In genomic region chr1:16366722-16367257, GRCh38 we compare ENCODE assay signal across 1 cellular context.
A peak's percentile ranks its signal among the peaks of the same experiment; 100 is the strongest.
TF ChIP-seq lines count a peak whose summit lies in the region.

SZRD1 (plus strand) TSS chr1:16367242; CDS start chr1:16367258, 16 bp downstream.

TF ChIP-seq in HepG2, 621 proteins besides CTCF, POLR2A, EP300 and RAD21 (continued from another document and continues in another):
- TF ChIP-seq ZNF407 (CRISPR knock-in tag; IDR thresholded peaks at IDR 0.05; ENCODE audit: not compliant biosample characterization), result no peak
- no peak for TF ChIP-seq KLF15 (CRISPR knock-in tag; IDR thresholded peaks at IDR 0.05; ENCODE audit: borderline replicate concordance)
- no peak for TF ChIP-seq JUND (CRISPR knock-in tag; IDR thresholded peaks at IDR 0.05)
- 0 out of 2 replicates have a peak, but pooled peaks have one; percentile 22 for TF ChIP-seq KDM3A (CRISPR knock-in tag; IDR thresholded peaks at IDR 0.05; ENCODE audit: low read depth)
- peak; percentile 52; the same call in 1 of the 2 replicates for TF ChIP-seq SOX5 (CRISPR knock-in tag; IDR thresholded peaks at IDR 0.05; ENCODE audit: borderline replicate concordance)
- no peak for TF ChIP-seq PRDM4 (CRISPR knock-in tag; IDR thresholded peaks at IDR 0.05; ENCODE audit: borderline replicate concordance)
- TF ChIP-seq MIXL1 (CRISPR knock-in tag; IDR thresholded peaks at IDR 0.05), result peak; percentile 66; the same call in 1 of the 2 replicates
- no peak for TF ChIP-seq AKAP8 (CRISPR knock-in tag; IDR thresholded peaks at IDR 0.05)
- TF ChIP-seq SUZ12 (IDR thresholded peaks at IDR 0.05; ENCODE audit: low read depth, low read length), result no peak
- no peak for TF ChIP-seq DPF2 (CRISPR knock-in tag; IDR thresholded peaks at IDR 0.05; ENCODE audit: borderline replicate concordance, low read depth)
- TF ChIP-seq ZNF639 (CRISPR knock-in tag; conservative IDR thresholded peaks at IDR 0.05), result 0 out of 2 replicates have a peak, but pooled peaks have one; percentile 71
- no peak for TF ChIP-seq GRHL1 (CRISPR knock-in tag; conservative IDR thresholded peaks at IDR 0.05)
- TF ChIP-seq CCDC6 (CRISPR knock-in tag; IDR thresholded peaks at IDR 0.05), result no peak
- no peak for TF ChIP-seq REST (IDR thresholded peaks at IDR 0.05; ENCODE audit: borderline replicate concordance in 1 of 2, low read depth in 1 of 2, low read length in 2 of 2)
- no peak for TF ChIP-seq ZNF784 (CRISPR knock-in tag; IDR thresholded peaks at IDR 0.05; ENCODE audit: borderline replicate concordance)
- no peak for TF ChIP-seq MED8 (CRISPR knock-in tag; IDR thresholded peaks at IDR 0.05; ENCODE audit: insufficient replicate concordance)
- TF ChIP-seq KDM5B (CRISPR knock-in tag; IDR thresholded peaks at IDR 0.05; ENCODE audit: borderline replicate concordance), result no peak
- no peak for TF ChIP-seq ZNF138 (CRISPR knock-in tag; IDR thresholded peaks at IDR 0.05; ENCODE audit: low read depth)
- no peak for TF ChIP-seq ZSCAN25 (CRISPR knock-in tag; IDR thresholded peaks at IDR 0.05)
- no peak for TF ChIP-seq ZNF772 (CRISPR knock-in tag; IDR thresholded peaks at IDR 0.05)
- TF ChIP-seq ZNF788 (CRISPR knock-in tag; IDR thresholded peaks at IDR 0.05; ENCODE audit: borderline replicate concordance), result no peak
- TF ChIP-seq ZNF75D (CRISPR knock-in tag; IDR thresholded peaks at IDR 0.05; ENCODE audit: borderline replicate concordance), result no peak
- TF ChIP-seq ELF4 (CRISPR knock-in tag; IDR thresholded peaks at IDR 0.05; ENCODE audit: borderline replicate concordance), result peak; percentile 97
- TF ChIP-seq MYC (CRISPR knock-in tag; IDR thresholded peaks at IDR 0.05; ENCODE audit: borderline replicate concordance), result no peak
- TF ChIP-seq JUNB (CRISPR knock-in tag; IDR thresholded peaks at IDR 0.05; ENCODE audit: borderline replicate concordance), result no peak
- no peak for TF ChIP-seq ZNF24 (IDR thresholded peaks at IDR 0.05)
- no peak for TF ChIP-seq ZNF766 (CRISPR knock-in tag; IDR thresholded peaks at IDR 0.05; ENCODE audit: borderline replicate concordance)
- TF ChIP-seq CSRNP1 (CRISPR knock-in tag; IDR thresholded peaks at IDR 0.05), result no peak
- no peak for TF ChIP-seq MAFG (CRISPR knock-in tag; IDR thresholded peaks at IDR 0.05)
- no peak for TF ChIP-seq ZBTB7B (CRISPR knock-in tag; IDR thresholded peaks at IDR 0.05)
